Comparison of ENCODE assay signal across 1 cellular context in genomic region chr5:160169326-160169725, GRCh38.
TF ChIP-seq lines count a peak whose summit lies in the region.

No MANE protein-coding gene starts in this region.

TF ChIP-seq in HepG2, 621 proteins besides CTCF, POLR2A, EP300 and RAD21 (continued from another document):
- TF ChIP-seq IRF1 (CRISPR knock-in tag; IDR thresholded peaks at IDR 0.05; ENCODE audit: low read depth) = no peak
- no peak for TF ChIP-seq XRCC5 (optimal IDR thresholded peaks at IDR 0.05; ENCODE audit: low read length)
- no peak for TF ChIP-seq ZNF557 (CRISPR knock-in tag; IDR thresholded peaks at IDR 0.05)
- no peak for TF ChIP-seq HNRNPK (IDR thresholded peaks at IDR 0.05; ENCODE audit: low read depth, low read length, poor library complexity, severe bottlenecking)
- no peak for TF ChIP-seq ZNF205 (CRISPR knock-in tag; IDR thresholded peaks at IDR 0.05)
- no peak for TF ChIP-seq HNRNPLL (IDR thresholded peaks at IDR 0.05; ENCODE audit: low read depth, low read length, poor library complexity, severe bottlenecking)
- TF ChIP-seq SOX13 (IDR thresholded peaks at IDR 0.05) = no peak
- TF ChIP-seq SOX13 (CRISPR knock-in tag; conservative IDR thresholded peaks at IDR 0.05 in 1 of 2, IDR thresholded peaks at IDR 0.05 in 1 of 2) = no peak
- no peak for TF ChIP-seq EED (CRISPR knock-in tag; IDR thresholded peaks at IDR 0.05)
- no peak for TF ChIP-seq NCOA5 (CRISPR knock-in tag; IDR thresholded peaks at IDR 0.05)
- TF ChIP-seq GFI1 (CRISPR knock-in tag; IDR thresholded peaks at IDR 0.05; ENCODE audit: borderline replicate concordance) = no peak
TF ChIP-seq in HepG2: peak in this region for 0.
